ENCODE assay signal across 10 cellular contexts in genomic region chr7:27697861-27698430, GRCh38. TPM values are rescaled to one million over a fixed set of nuclear protein-coding genes. Genes with fewer than 3 reads are reported as not detected.
DNase-seq lines count a peak whose midpoint lies in the region; ATAC-seq, FAIRE-seq and TF ChIP-seq lines count a peak whose summit lies in the region.
"Had no signal": no experiment of that assay in that cellular context is flagged by ENCODE, and none has a peak within 500 bp of the region (broad histone marks: within the 10 kb centered on the region; RNA-seq: fewer than 3 reads in every experiment).

No MANE protein-coding gene starts in this region.

- peak; percentile 17 for DNase-seq in activated naive CD4-positive, alpha-beta T cell treated with anti-CD3 and anti-CD28 coated beads for 36 hours
- no peak for DNase-seq in activated naive CD4-positive, alpha-beta T cell treated with anti-CD3 and anti-CD28 coated beads, Interleukin-2, amount 10 ng/mL, durations not matched to agents 7 days and 5 days
- DNase-seq in keratinocyte (ENCODE audit: low read depth, low spot score), result no peak
- no peak for DNase-seq in NCI-H2196 treated with DMSO at 0.1 percent for 48 hours (lab: John Stamatoyannopoulos, UW; ENCODE audit: unreplicated experiment)
- no peak for DNase-seq in NK-92 treated with Interleukin-12 subunit alpha and Interleukin-12 subunit beta, amount 100 ng/mL, for 24 hours (lab: John Stamatoyannopoulos, UW)

- no peaks in the 10 kb centered on the region for H4K20me1 ChIP-seq in keratinocyte (ENCODE audit: control insufficient read depth, extremely low read depth, insufficient read depth, low read length)
- H4K20me1 ChIP-seq: BLaER1 had no signal

- FAIRE-seq in keratinocyte (lab: Jason Lieb, UNC), result peak; percentile 57
- FAIRE-seq: TTC549 had no signal

- H3K9me1 ChIP-seq in keratinocyte (ENCODE audit: control insufficient read depth, extremely low read depth, insufficient read depth, low read length), result no peaks in the 10 kb centered on the region

- no peaks in the 10 kb centered on the region for H3K79me2 ChIP-seq in keratinocyte (ENCODE audit: control insufficient read depth, insufficient read depth, low read length)

- no peaks in the 10 kb centered on the region for H3K36me3 Mint-ChIP-seq in activated naive CD4-positive, alpha-beta T cell treated with anti-CD3 and anti-CD28 coated beads for 36 hours (ENCODE audit: low read depth)
- no peaks in the 10 kb centered on the region for H3K36me3 Mint-ChIP-seq in activated naive CD4-positive, alpha-beta T cell treated with anti-CD3 and anti-CD28 coated beads, Interleukin-2, amount 10 ng/mL, durations not matched to agents 7 days and 5 days

- no peak overlapping the region for H3K27ac ChIP-seq in keratinocyte (ENCODE audit: control insufficient read depth, insufficient read depth, low read length)
- H3K27ac ChIP-seq: BLaER1 had no signal

- H3K4me3 Mint-ChIP-seq in activated naive CD4-positive, alpha-beta T cell treated with anti-CD3 and anti-CD28 coated beads for 36 hours, result no peak overlapping the region
- H3K4me3 Mint-ChIP-seq in activated naive CD4-positive, alpha-beta T cell treated with anti-CD3 and anti-CD28 coated beads, Interleukin-2, amount 10 ng/mL, durations not matched to agents 7 days and 5 days, result no peak overlapping the region

- no peaks in the 10 kb centered on the region for H3K9me3 ChIP-seq in keratinocyte (ENCODE audit: control insufficient read depth, low read depth, low read length)
- H3K9me3 ChIP-seq: BLaER1 had no signal

- TF ChIP-seq POLR2A in Raji (IDR thresholded peaks at IDR 0.05; ENCODE audit: insufficient read depth, low read depth, low read length), result 0 out of 2 replicates have a peak, but pooled peaks have one; percentile 11

- no peak overlapping the region for H3K27ac Mint-ChIP-seq in activated naive CD4-positive, alpha-beta T cell treated with anti-CD3 and anti-CD28 coated beads for 36 hours
- H3K27ac Mint-ChIP-seq in activated naive CD4-positive, alpha-beta T cell treated with anti-CD3 and anti-CD28 coated beads, Interleukin-2, amount 10 ng/mL, durations not matched to agents 7 days and 5 days, result no peak overlapping the region

- peaks cover 3% of the 10 kb centered on the region for H3K4me1 ChIP-seq in keratinocyte (ENCODE audit: control insufficient read depth, extremely low read depth, insufficient read depth, low read length)
- H3K4me1 ChIP-seq: BLaER1 had no signal

- no peak overlapping the region for H3K4me2 ChIP-seq in keratinocyte (ENCODE audit: control insufficient read depth, extremely low read depth, insufficient read depth, low read depth, low read length)
- H3K4me2 ChIP-seq: BLaER1 had no signal

- peak; percentile 90 for ATAC-seq in HG03103 (IDR thresholded peaks at IDR 0.05; ENCODE audit: low read depth, unreplicated experiment)
- no peak for ATAC-seq in GM19467 (IDR thresholded peaks at IDR 0.05; ENCODE audit: unreplicated experiment)

- no peaks in the 10 kb centered on the region for H3K36me3 ChIP-seq in keratinocyte (ENCODE audit: control insufficient read depth in 2 of 2, extremely low read depth in 1 of 2, insufficient read depth in 2 of 2, low read length in 2 of 2)
- H3K36me3 ChIP-seq: BLaER1 had no signal

- H3K4me3 ChIP-seq in keratinocyte (ENCODE audit: control insufficient read depth in 2 of 3, extremely low read depth in 1 of 3, insufficient read depth in 2 of 3, low read depth in 1 of 3, low read length in 3 of 3), result no peak overlapping the region
- H3K4me3 ChIP-seq: BLaER1 had no signal

- CTCF ChIA-PET in activated naive CD4-positive, alpha-beta T cell treated with anti-CD3 and anti-CD28 coated beads for 36 hours (lab: Charles Lee), result interaction anchor here (1.4 kb wide), 1 partner anchor 9 kb away, joined by 3 read pairs; no protein-coding TSS in a partner anchor
- CTCF ChIA-PET in activated naive CD4-positive, alpha-beta T cell treated with anti-CD3 and anti-CD28 coated beads, Interleukin-2, amount 10 ng/mL, durations not matched to agents 7 days and 5 days (lab: Charles Lee), result no interaction called here

- no peak overlapping the region for H3K9ac ChIP-seq in keratinocyte (ENCODE audit: control insufficient read depth, extremely low read depth, insufficient read depth, low read length)
- H3K9ac ChIP-seq: BLaER1 had no signal

- TF ChIP-seq CTCF in keratinocyte (optimal IDR thresholded peaks at IDR 0.05 in 1 of 3, IDR thresholded peaks at IDR 0.05 in 1 of 3, conservative IDR thresholded peaks at IDR 0.05 in 1 of 3; ENCODE audit: extremely low read depth in 1 of 3, insufficient read depth in 2 of 3, low read length in 3 of 3), result no peak

- H3K27me3 ChIP-seq in keratinocyte (ENCODE audit: control insufficient read depth, extremely low read depth, insufficient read depth, low read length), result no peaks in the 10 kb centered on the region
- H3K27me3 ChIP-seq: BLaER1 had no signal

- peak overlapping the region; percentile 7 for H2AFZ ChIP-seq in keratinocyte (ENCODE audit: control insufficient read depth, low read length)

- intact Hi-C loops in activated naive CD4-positive, alpha-beta T cell treated with anti-CD3 and anti-CD28 coated beads for 36 hours (cut with micrococcal nuclease), result no loop called here

- H3K9me3 Mint-ChIP-seq in activated naive CD4-positive, alpha-beta T cell treated with anti-CD3 and anti-CD28 coated beads for 36 hours, result no peaks in the 10 kb centered on the region
- no peaks in the 10 kb centered on the region for H3K9me3 Mint-ChIP-seq in activated naive CD4-positive, alpha-beta T cell treated with anti-CD3 and anti-CD28 coated beads, Interleukin-2, amount 10 ng/mL, durations not matched to agents 7 days and 5 days

- dilution Hi-C loops in keratinocyte (cut with MboI; ENCODE audit: extremely low pct_ligation_motif_present, low sequenced_read_pairs), result no loop called here

- peaks cover 3% of the 10 kb centered on the region for H3K27me3 Mint-ChIP-seq in activated naive CD4-positive, alpha-beta T cell treated with anti-CD3 and anti-CD28 coated beads for 36 hours (ENCODE audit: low read depth)
- H3K27me3 Mint-ChIP-seq in activated naive CD4-positive, alpha-beta T cell treated with anti-CD3 and anti-CD28 coated beads, Interleukin-2, amount 10 ng/mL, durations not matched to agents 7 days and 5 days, result peaks cover 3% of the 10 kb centered on the region

- H3K4me1 Mint-ChIP-seq in activated naive CD4-positive, alpha-beta T cell treated with anti-CD3 and anti-CD28 coated beads for 36 hours (ENCODE audit: low read depth), result no peaks in the 10 kb centered on the region
- H3K4me1 Mint-ChIP-seq in activated naive CD4-positive, alpha-beta T cell treated with anti-CD3 and anti-CD28 coated beads, Interleukin-2, amount 10 ng/mL, durations not matched to agents 7 days and 5 days, result no peaks in the 10 kb centered on the region

RNA-seq across cellular contexts. Expression of gene HIBADH, which starts 35.3 kb away (rescaled TPM):
- 10 to 100 TPM; 20.8 to 22.5 TPM for total RNA-seq in activated naive CD4-positive, alpha-beta T cell treated with anti-CD3 and anti-CD28 coated beads for 36 hours
- polyA plus RNA-seq in keratinocyte, result 29.5 to 42.6 TPM (median 40.3 TPM) in 3 replicates
- polyA plus RNA-seq in keratinocyte (2011; ENCODE audit: low read depth), result 19.7 TPM
- 33.4 and 54.3 TPM in 2 replicates for polyA plus RNA-seq in keratinocyte (2011; cell fraction: cytosol; rRNA removed)
- 26.8 and 26.9 TPM in 2 replicates for polyA plus RNA-seq in keratinocyte (2011; cell fraction: nucleus; rRNA removed)
- polyA plus RNA-seq in keratinocyte (2012; ENCODE audit: low replicate concordance), result 16.7 and 22.9 TPM in 2 replicates
- polyA minus RNA-seq in keratinocyte, result 7.4 to 20.5 TPM (median 13.1 TPM) in 3 replicates
- 11.9 TPM for polyA minus RNA-seq in keratinocyte (2011; cell fraction: cytosol; rRNA and poly(A)+ RNA removed)
- 3.5 and 11.3 TPM in 2 replicates for polyA minus RNA-seq in keratinocyte (2011; cell fraction: nucleus; rRNA and poly(A)+ RNA removed)

RNA-seq across cellular contexts. Expression of gene TAX1BP1, which starts 42.0 kb away (rescaled TPM):
- total RNA-seq in activated naive CD4-positive, alpha-beta T cell treated with anti-CD3 and anti-CD28 coated beads for 36 hours, result 10 to 100 TPM; 84.1 to 87.9 TPM
- 60.6 to 119 TPM (median 102 TPM) in 3 replicates for polyA plus RNA-seq in keratinocyte
- polyA plus RNA-seq in keratinocyte (2011; ENCODE audit: low read depth), result 464 TPM
- polyA plus RNA-seq in keratinocyte (2011; cell fraction: cytosol; rRNA removed), result 47.7 and 92.1 TPM in 2 replicates
- polyA plus RNA-seq in keratinocyte (2011; cell fraction: nucleus; rRNA removed), result 62.9 and 76.2 TPM in 2 replicates
- polyA plus RNA-seq in keratinocyte (2012; ENCODE audit: low replicate concordance), result 62.5 and 91.4 TPM in 2 replicates
- 76.4 to 107 TPM (median 99.7 TPM) in 3 replicates for polyA minus RNA-seq in keratinocyte
- polyA minus RNA-seq in keratinocyte (2011; cell fraction: cytosol; rRNA and poly(A)+ RNA removed), result 51.8 TPM
- polyA minus RNA-seq in keratinocyte (2011; cell fraction: nucleus; rRNA and poly(A)+ RNA removed), result 59.6 and 107 TPM in 2 replicates
